ENCODE assay signal across 9 cellular contexts in genomic region chr21:33948951-33949444, GRCh38. TPM values are rescaled to one million over a fixed set of nuclear protein-coding genes. Genes with fewer than 3 reads are reported as not detected.
DNase-seq lines count a peak whose midpoint lies in the region; ATAC-seq and TF ChIP-seq lines count a peak whose summit lies in the region.
"Had no signal": no experiment of that assay in that cellular context is flagged by ENCODE, and none has a peak within 500 bp of the region (broad histone marks: within the 10 kb centered on the region; RNA-seq: fewer than 3 reads in every experiment).

No MANE protein-coding gene starts in this region.

- peak overlapping the region; percentile 62 to 95 for H3K18ac ChIP-seq in mesenchymal stem cell (ENCODE audit: low read depth in 1 of 2, low read length in 2 of 2)

- peaks cover 2% of the 10 kb centered on the region for H3K79me1 ChIP-seq in mesenchymal stem cell (replicated peaks; ENCODE audit: low read length, poor library complexity, severe bottlenecking)

- peak overlapping the region; percentile 97 for H3K27ac Mint-ChIP-seq in activated naive CD4-positive, alpha-beta T cell treated with anti-CD3 and anti-CD28 coated beads for 36 hours
- peak overlapping the region; percentile 100 for H3K27ac Mint-ChIP-seq in activated T-helper 2 cell treated with anti-CD3 and anti-CD28 coated beads, Interferon-gamma antibody, Interleukin-2, Interleukin-4, amounts not matched to agents 10 μg/mL and 5 μg/mL and 100 μg/mL, durations not matched to agents 14 hours and 24 hours and 36 hours
- peak overlapping the region; percentile 98 for H3K27ac Mint-ChIP-seq in type B pancreatic cell

- ATAC-seq in mucosa of descending colon = no peak
- ATAC-seq in GM21447 (IDR thresholded peaks at IDR 0.05; ENCODE audit: unreplicated experiment) = no peak

- intact Hi-C loops in activated naive CD4-positive, alpha-beta T cell treated with anti-CD3 and anti-CD28 coated beads for 36 hours (cut with micrococcal nuclease) = no loop called here
- intact Hi-C loops in activated T-helper 2 cell treated with anti-CD3 and anti-CD28 coated beads, Interferon-gamma antibody, Interleukin-2, Interleukin-4, amounts not matched to agents 10 μg/mL and 5 μg/mL and 100 μg/mL, durations not matched to agents 14 hours and 24 hours and 36 hours (cut with micrococcal nuclease) = loop anchor here (1.0 to 5.0 kb wide), 4 partner anchors 16 to 248 kb away; no protein-coding TSS in a partner anchor
- intact Hi-C loops in mucosa of descending colon (cut with DNase I, micrococcal nuclease) = loop anchor here in 1 of 2 donors (10.0 kb wide), 1 partner anchor 246 kb away; no protein-coding TSS in a partner anchor

- peak overlapping the region in 1 of 2 experiments; percentile 68 for H3K14ac ChIP-seq in mesenchymal stem cell (ENCODE audit: low read length in 2 of 2)

- peak overlapping the region; percentile 70 to 96 for H2BK12ac ChIP-seq in mesenchymal stem cell (ENCODE audit: low read length in 2 of 2)

- H3K27me3 ChIP-seq in mesenchymal stem cell (ENCODE audit: control insufficient read depth in 1 of 2, insufficient read depth in 1 of 2, low read length in 2 of 2) = no peaks in the 10 kb centered on the region

- H3K27ac ChIP-seq in mesenchymal stem cell (ENCODE audit: low read length, poor library complexity, severe bottlenecking) = peak overlapping the region; percentile 91
- H3K27ac ChIP-seq: SK-N-MC had no signal

- no peak for TF ChIP-seq CTCF in type B pancreatic cell (conservative IDR thresholded peaks at IDR 0.05)
- TF ChIP-seq CTCF in mucosa of descending colon (IDR thresholded peaks at IDR 0.05) = no peak

- no peak overlapping the region for H3K4me2 ChIP-seq in mesenchymal stem cell (ENCODE audit: low read length, poor library complexity, severe bottlenecking)

- H3K9me3 ChIP-seq in mesenchymal stem cell (ENCODE audit: control insufficient read depth, low read length) (peaks cover 3% of the 10 kb centered on the region), mucosa of descending colon (no peaks in the 10 kb centered on the region)

- H3K36me3 Mint-ChIP-seq in activated naive CD4-positive, alpha-beta T cell treated with anti-CD3 and anti-CD28 coated beads for 36 hours (ENCODE audit: low read depth) = peaks cover 5% of the 10 kb centered on the region
- peaks cover 49% of the 10 kb centered on the region for H3K36me3 Mint-ChIP-seq in activated T-helper 2 cell treated with anti-CD3 and anti-CD28 coated beads, Interferon-gamma antibody, Interleukin-2, Interleukin-4, amounts not matched to agents 10 μg/mL and 5 μg/mL and 100 μg/mL, durations not matched to agents 14 hours and 24 hours and 36 hours (ENCODE audit: low read depth)
- no peaks in the 10 kb centered on the region for H3K36me3 Mint-ChIP-seq in type B pancreatic cell

- H3K9ac ChIP-seq in mesenchymal stem cell (ENCODE audit: low read length) = peak overlapping the region; percentile 84

- H3K4me3 Mint-ChIP-seq in activated naive CD4-positive, alpha-beta T cell treated with anti-CD3 and anti-CD28 coated beads for 36 hours = peak overlapping the region; percentile 65
- peak overlapping the region; percentile 71 for H3K4me3 Mint-ChIP-seq in activated T-helper 2 cell treated with anti-CD3 and anti-CD28 coated beads, Interferon-gamma antibody, Interleukin-2, Interleukin-4, amounts not matched to agents 10 μg/mL and 5 μg/mL and 100 μg/mL, durations not matched to agents 14 hours and 24 hours and 36 hours (ENCODE audit: low read depth)
- no peak overlapping the region for H3K4me3 Mint-ChIP-seq in type B pancreatic cell

- H3K4me3 ChIP-seq in mesenchymal stem cell (ENCODE audit: insufficient read depth in 1 of 2, low read depth in 1 of 2, low read length in 2 of 2) = no peak overlapping the region
- no peak overlapping the region for H3K4me3 ChIP-seq in mucosa of descending colon
- H3K4me3 ChIP-seq: SK-N-MC had no signal

- peak overlapping the region; percentile 86 for H4K8ac ChIP-seq in mesenchymal stem cell (ENCODE audit: low read length)

- H3K27me3 Mint-ChIP-seq in activated naive CD4-positive, alpha-beta T cell treated with anti-CD3 and anti-CD28 coated beads for 36 hours (ENCODE audit: low read depth) = peaks cover 2% of the 10 kb centered on the region
- H3K27me3 Mint-ChIP-seq in activated T-helper 2 cell treated with anti-CD3 and anti-CD28 coated beads, Interferon-gamma antibody, Interleukin-2, Interleukin-4, amounts not matched to agents 10 μg/mL and 5 μg/mL and 100 μg/mL, durations not matched to agents 14 hours and 24 hours and 36 hours (ENCODE audit: low read depth) = no peaks in the 10 kb centered on the region
- no peaks in the 10 kb centered on the region for H3K27me3 Mint-ChIP-seq in type B pancreatic cell

- peaks cover 10% of the 10 kb centered on the region for H3K9me3 Mint-ChIP-seq in activated naive CD4-positive, alpha-beta T cell treated with anti-CD3 and anti-CD28 coated beads for 36 hours
- H3K9me3 Mint-ChIP-seq in activated T-helper 2 cell treated with anti-CD3 and anti-CD28 coated beads, Interferon-gamma antibody, Interleukin-2, Interleukin-4, amounts not matched to agents 10 μg/mL and 5 μg/mL and 100 μg/mL, durations not matched to agents 14 hours and 24 hours and 36 hours = peaks cover 11% of the 10 kb centered on the region
- no peaks in the 10 kb centered on the region for H3K9me3 Mint-ChIP-seq in type B pancreatic cell

- CTCF ChIA-PET in activated naive CD4-positive, alpha-beta T cell treated with anti-CD3 and anti-CD28 coated beads for 36 hours (lab: Charles Lee) = interaction anchor here (0.8 to 2.4 kb wide), 9 partner anchors 10 to 399 kb away, joined by 3 to 12 read pairs (median 3); no protein-coding TSS in a partner anchor

- WGBS in mesenchymal stem cell = 96% methylated on average over 9 of the region's 9 CpGs

- H2BK120ac ChIP-seq in mesenchymal stem cell (ENCODE audit: low read depth, low read length) = peak overlapping the region; percentile 94

- peak overlapping the region; percentile 49 to 69 for H3K4ac ChIP-seq in mesenchymal stem cell (ENCODE audit: low read depth in 1 of 2, low read length in 2 of 2)

- H3K36me3 ChIP-seq in mesenchymal stem cell (ENCODE audit: control insufficient read depth in 1 of 2, insufficient read depth in 2 of 2, low read depth in 1 of 2, low read length in 2 of 2) = no peaks in the 10 kb centered on the region
- H3K36me3 ChIP-seq in mucosa of descending colon (ENCODE audit: low read depth) = no peaks in the 10 kb centered on the region

- peak overlapping the region; percentile 84 for H2AK5ac ChIP-seq in mesenchymal stem cell (ENCODE audit: low read length, severe bottlenecking)

- no peak overlapping the region for H3K23ac ChIP-seq in mesenchymal stem cell (ENCODE audit: low read length in 2 of 2)

- peak overlapping the region; percentile 54 for H2AFZ ChIP-seq in mesenchymal stem cell (ENCODE audit: low read depth, low read length)

- peak overlapping the region; percentile 96 for H4K91ac ChIP-seq in mesenchymal stem cell (ENCODE audit: low read length)

- H2BK15ac ChIP-seq in mesenchymal stem cell (ENCODE audit: low read depth, poor library complexity, severe bottlenecking) = peak overlapping the region; percentile 73

- DNase-seq in activated naive CD4-positive, alpha-beta T cell treated with anti-CD3 and anti-CD28 coated beads for 36 hours = no peak
- no peak for DNase-seq in activated naive CD4-positive, alpha-beta T cell (lab: John Stamatoyannopoulos, UW)
- DNase-seq in activated T-helper 2 cell treated with anti-CD3 and anti-CD28 coated beads, Interferon-gamma antibody, Interleukin-2, Interleukin-4, amounts not matched to agents 10 μg/mL and 5 μg/mL and 100 μg/mL, durations not matched to agents 14 hours and 24 hours and 36 hours (ENCODE audit: low spot score) = no peak
- no peak for DNase-seq in mesenchymal stem cell
- DNase-seq in type B pancreatic cell (ENCODE audit: extremely low spot score, unreplicated experiment) = no peak
- no peak for DNase-seq in mucosa of descending colon
- DNase-seq in A172 (ENCODE audit: low spot score) = no peak

- H2BK5ac ChIP-seq in mesenchymal stem cell (ENCODE audit: low read depth, low read length, poor library complexity, severe bottlenecking) = peak overlapping the region; percentile 63

- H3K4me1 ChIP-seq in mesenchymal stem cell (ENCODE audit: control insufficient read depth, insufficient read depth, low read depth, low read length) (peaks cover 29% of the 10 kb centered on the region), mucosa of descending colon (ENCODE audit: low read depth) (peaks cover 20% of the 10 kb centered on the region)

- H3K4me1 Mint-ChIP-seq in activated naive CD4-positive, alpha-beta T cell treated with anti-CD3 and anti-CD28 coated beads for 36 hours (ENCODE audit: low read depth) = peaks cover 80% of the 10 kb centered on the region
- peaks cover 65% of the 10 kb centered on the region for H3K4me1 Mint-ChIP-seq in activated T-helper 2 cell treated with anti-CD3 and anti-CD28 coated beads, Interferon-gamma antibody, Interleukin-2, Interleukin-4, amounts not matched to agents 10 μg/mL and 5 μg/mL and 100 μg/mL, durations not matched to agents 14 hours and 24 hours and 36 hours (ENCODE audit: low read depth)
- H3K4me1 Mint-ChIP-seq in type B pancreatic cell (ENCODE audit: unreplicated experiment) = peaks cover 24% of the 10 kb centered on the region

RNA-seq across cellular contexts. Expression of gene ATP5PO, which starts 33.4 kb away (rescaled TPM):
- total RNA-seq in activated naive CD4-positive, alpha-beta T cell treated with anti-CD3 and anti-CD28 coated beads for 36 hours = 100 to 1,000 TPM; 230 TPM
- 185 and 186 TPM in 2 replicates for total RNA-seq in activated T-helper 2 cell treated with anti-CD3 and anti-CD28 coated beads, Interferon-gamma antibody, Interleukin-2, Interleukin-4, amounts not matched to agents 10 μg/mL and 5 μg/mL and 100 μg/mL, durations not matched to agents 14 hours and 24 hours and 36 hours
- 332 TPM for polyA plus RNA-seq in mesenchymal stem cell (2013, experiment 1 of 2)
- 334 TPM for polyA plus RNA-seq in mesenchymal stem cell (2013, experiment 2 of 2)
- total RNA-seq in type B pancreatic cell (ENCODE audit: low replicate concordance) (257 and 264 TPM in 2 replicates), mucosa of descending colon (100 to 1,000 TPM; 223 to 297 (median 282) TPM)
- total RNA-seq in A172 (2014; rRNA removed; shearing (Covaris generic)) = 348 and 477 TPM in 2 replicates
